8 cellular contexts compared by ENCODE assay signal in the genomic region with DNA sequence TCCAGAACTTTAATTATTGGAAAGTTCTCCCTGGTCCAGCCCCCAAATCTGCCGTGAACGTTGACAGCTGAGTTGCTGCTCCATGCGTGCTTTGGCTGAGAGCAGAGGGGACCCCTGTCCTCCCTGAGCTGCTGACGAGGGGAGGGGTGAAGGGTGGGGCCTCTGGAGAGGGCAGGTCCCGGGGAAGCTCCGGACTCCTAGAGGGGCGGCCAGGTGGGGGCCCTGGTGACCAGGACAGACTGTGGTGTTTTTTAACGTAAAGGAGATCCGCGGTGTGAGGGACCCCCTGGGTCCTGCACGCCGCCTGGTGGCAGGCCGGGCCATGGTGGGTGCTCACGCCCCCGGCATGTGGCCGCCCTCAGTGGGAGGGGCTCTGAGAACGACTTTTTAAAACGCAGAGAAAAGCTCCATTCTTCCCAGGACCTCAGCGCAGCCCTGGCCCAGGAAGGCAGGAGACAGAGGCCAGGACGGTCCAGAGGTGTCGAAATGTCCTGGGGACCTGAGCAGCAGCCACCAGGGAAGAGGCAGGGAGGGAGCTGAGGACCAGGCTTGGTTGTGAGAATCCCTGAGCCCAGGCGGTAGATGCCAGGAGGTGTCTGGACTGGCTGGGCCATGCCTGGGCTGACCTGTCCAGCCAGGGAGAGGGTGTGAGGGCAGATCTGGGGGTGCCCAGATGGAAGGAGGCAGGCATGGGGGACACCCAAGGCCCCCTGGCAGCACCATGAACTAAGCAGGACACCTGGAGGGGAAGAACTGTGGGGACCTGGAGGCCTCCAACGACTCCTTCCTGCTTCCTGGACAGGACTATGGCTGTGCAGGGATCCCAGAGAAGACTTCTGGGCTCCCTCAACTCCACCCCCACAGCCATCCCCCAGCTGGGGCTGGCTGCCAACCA. TPM values are rescaled to one million over a fixed set of nuclear protein-coding genes. Genes with fewer than 3 reads are reported as not detected.
DNase-seq lines count a peak whose midpoint lies in the region; ATAC-seq and TF ChIP-seq lines count a peak whose summit lies in the region.

MC1R (plus strand) TSS at position 410 of the 895 bp plus-strand sequence; CDS start at position 807, 397 bp downstream.

- no peaks in the 10 kb centered on the region for H3K9me3 ChIP-seq in HUES64 (ENCODE audit: insufficient read depth, low read depth, low read length)
- H3K9me3 ChIP-seq in psoas muscle = no peaks in the 10 kb centered on the region

- DNase-seq in GM10266 (ENCODE audit: extremely low spot score) (peak; percentile 66), fibroblast of pulmonary artery (ENCODE audit: low read depth) (peak; percentile 51), psoas muscle (peak in 1 of 2 donors; percentile 48), DMS79 treated with DMSO at 0.1 percent for 48 hours (lab: John Stamatoyannopoulos, UW) (no peak)
- DNase-seq in activated CD8-positive, alpha-beta memory T cell treated with anti-CD3 and anti-CD28 coated beads for 24 hours = peak; percentile 72

- ATAC-seq in psoas muscle (no peak), HG02870 (IDR thresholded peaks at IDR 0.05; ENCODE audit: unreplicated experiment) (no peak), GM21576 (IDR thresholded peaks at IDR 0.05; ENCODE audit: unreplicated experiment) (no peak)

- peak within 1 kb of the TSS; percentile 39; the same call in 1 of the 2 replicates for H3K27ac ChIP-seq in HUES64 (ENCODE audit: low read depth, low read length)
- no peak within 1 kb of the TSS for H3K27ac ChIP-seq in psoas muscle

- H3K9ac ChIP-seq in HUES64 (ENCODE audit: low read depth, low read length) = peak within 1 kb of the TSS; percentile 61

- H3K4me3 ChIP-seq in HUES64 (ENCODE audit: low read length) (peak within 1 kb of the TSS; percentile 60), fibroblast of pulmonary artery (replicated peaks; ENCODE audit: low read depth, low read length) (peak within 1 kb of the TSS; percentile 44), psoas muscle (peak within 1 kb of the TSS; percentile 50)

- TF ChIP-seq CTCF in GM10266 (IDR thresholded peaks at IDR 0.05; ENCODE audit: control insufficient read depth, insufficient read depth, low read depth, missing control alignments) = peak; percentile 41
- TF ChIP-seq CTCF in fibroblast of pulmonary artery (IDR thresholded peaks at IDR 0.05; ENCODE audit: low read length, missing control alignments) = peak; percentile 57
- TF ChIP-seq CTCF in psoas muscle (IDR thresholded peaks at IDR 0.05) = peak; percentile 32

- intact Hi-C loops in psoas muscle (cut with DNase I) = no loop called here

- H3K27me3 ChIP-seq in HUES64 (ENCODE audit: insufficient read depth, low read length) (0 out of 2 replicates have a peak, but pooled peaks cover 5% of the 10 kb centered on the region), psoas muscle (ENCODE audit: insufficient read depth in 3 of 3, low read length in 2 of 3) (peaks cover 0 to 55% (median 34%) of the 10 kb centered on the region in 3 donors)

- H3K4me1 ChIP-seq in HUES64 (ENCODE audit: insufficient read depth, low read length) (peaks cover 15% of the 10 kb centered on the region; the same call in 1 of the 2 replicates), psoas muscle (peaks cover 15% of the 10 kb centered on the region)

- 12% methylated on average over 23 of the region's 23 CpGs for WGBS in HUES64
- WGBS in psoas muscle, 3 donors = 4 to 9% (median 6%) methylated on average over 23 of the region's 23 CpGs

- no peaks in the 10 kb centered on the region for H3K36me3 ChIP-seq in HUES64 (ENCODE audit: insufficient read depth, low read length)
- no peaks in the 10 kb centered on the region for H3K36me3 ChIP-seq in psoas muscle (ENCODE audit: insufficient read depth in 1 of 2, low read depth in 1 of 2)

RNA-seq across cellular contexts. Expression of gene MC1R, which starts in this region (rescaled TPM):
- polyA plus RNA-seq in HUES64 (2013, experiment 1 of 2) = 1.3 TPM
- 1.6 TPM for polyA plus RNA-seq in HUES64 (2013, experiment 2 of 2)
- total RNA-seq in psoas muscle = 1 to 10 TPM in 1 of 4 donors, under 1 TPM in 3; 0.67 to 1.1 (median 0.88) TPM
- polyA plus RNA-seq in psoas muscle = 1 to 10 TPM in 1 of 3 donors, under 1 TPM in 2; 0.18 to 1.8 (median 0.18) TPM
